ENCODE assay signal across 8 cellular contexts in the genomic region with DNA sequence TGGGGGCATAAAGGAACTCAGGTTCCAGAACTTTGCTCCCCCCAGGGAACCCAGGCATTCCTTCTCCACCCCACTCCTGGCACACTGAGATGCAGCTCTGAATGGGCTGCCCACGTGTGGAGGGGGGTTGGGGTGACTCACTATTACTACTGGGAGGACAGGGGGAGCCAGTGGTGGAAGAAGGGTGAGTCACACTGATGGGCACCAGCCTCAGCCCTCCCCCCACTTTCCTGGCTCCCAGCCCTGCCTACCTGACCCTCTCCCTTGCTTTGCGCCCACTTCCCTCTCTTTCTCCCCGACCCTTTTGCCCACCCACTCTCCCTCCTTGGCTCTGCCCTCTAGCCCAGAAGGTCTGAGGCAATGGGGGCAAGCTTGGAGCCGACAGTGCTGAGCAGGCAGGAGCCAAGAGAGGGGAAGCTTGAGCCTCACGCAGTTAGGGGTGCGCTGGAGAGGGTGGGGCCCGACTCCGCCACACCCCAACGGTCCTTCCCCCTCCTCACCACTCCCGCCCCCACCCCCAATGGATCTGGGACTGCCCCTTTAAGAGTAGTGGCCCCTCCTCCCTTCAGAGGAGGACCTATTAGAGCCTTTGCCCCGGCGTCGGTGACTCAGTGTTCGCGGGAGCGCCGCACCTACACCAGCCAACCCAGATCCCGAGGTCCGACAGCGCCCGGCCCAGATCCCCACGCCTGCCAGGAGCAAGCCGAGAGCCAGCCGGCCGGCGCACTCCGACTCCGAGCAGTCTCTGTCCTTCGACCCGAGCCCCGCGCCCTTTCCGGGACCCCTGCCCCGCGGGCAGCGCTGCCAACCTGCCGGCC. TPM values are rescaled to one million over a fixed set of nuclear protein-coding genes. Genes with fewer than 3 reads are reported as not detected.
DNase-seq lines count a peak whose midpoint lies in the region; ATAC-seq and TF ChIP-seq lines count a peak whose summit lies in the region.

TSS of gene LMNA (plus strand) at position 611 of the 818 bp plus-strand sequence. CDS start 208 bp downstream, outside the sequence.

- peak; percentile 96 for TF ChIP-seq POLR2A in right lobe of liver (IDR thresholded peaks at IDR 0.05)

- CTCF ChIA-PET in AG04450 (lab: Charles Lee) = interaction anchor here (0.9 to 32.7 kb wide), 3 partner anchors 9 to 16 kb away, joined by 3 to 682 read pairs (median 37); no protein-coding TSS in a partner anchor

- peaks cover 0 to 32% (median 13%) of the 10 kb centered on the region in 4 donors for H3K4me1 ChIP-seq in right lobe of liver

- no peak for TF ChIP-seq CTCF in AG04450 (IDR thresholded peaks at IDR 0.05; ENCODE audit: low read depth, low read length)
- peak in 4 of 56 donors; percentile 3 to 14 (median 12) for TF ChIP-seq CTCF in dorsolateral prefrontal cortex (IDR thresholded peaks at IDR 0.05 in 54 of 56, conservative IDR thresholded peaks at IDR 0.05 in 2 of 56; ENCODE audit: low read depth in 1 of 56, partially characterized antibody in 56 of 56)
- no peak for TF ChIP-seq CTCF in right lobe of liver (IDR thresholded peaks at IDR 0.05)

- 6% methylated on average over 12 of the region's 37 CpGs for WGBS in right lobe of liver (ENCODE audit: insufficient coverage, low coverage, low lambda C conversion rate, missing lambda C conversion rate)

- H3K27me3 ChIP-seq in AG04450 (ENCODE audit: control insufficient read depth, insufficient read depth, low read length) (no peaks in the 10 kb centered on the region), dorsolateral prefrontal cortex (no peaks in the 10 kb centered on the region), right lobe of liver (no peaks in the 10 kb centered on the region)

- H3K4me3 ChIP-seq in AG04450 (ENCODE audit: low read depth, low read length) (peak within 1 kb of the TSS; percentile 100), dorsolateral prefrontal cortex (peak within 1 kb of the TSS; percentile 66 to 100 (median 98)), right lobe of liver (peak within 1 kb of the TSS; percentile 95 to 99 (median 97))

- H3K27ac ChIP-seq in AG04450 (ENCODE audit: low read depth, low read length) (peak within 1 kb of the TSS; percentile 93), dorsolateral prefrontal cortex (peak within 1 kb of the TSS; percentile 37 to 98 (median 95)), right lobe of liver (peak within 1 kb of the TSS; percentile 89 to 92 (median 91))

- no peaks in the 10 kb centered on the region for H3K36me3 ChIP-seq in right lobe of liver

- ATAC-seq in GM19023 (IDR thresholded peaks at IDR 0.05; ENCODE audit: unreplicated experiment) (peak; percentile 76), HG03439 (IDR thresholded peaks at IDR 0.05; ENCODE audit: unreplicated experiment) (peak; percentile 66), right lobe of liver (peak; percentile 74 to 85 (median 82))

- POLR2A ChIA-PET in AG04450 (lab: Yijun Ruan, JAX) = interaction anchor here (0.7 to 5.9 kb wide), 9 partner anchors 9 to 158 kb away, joined by 3 to 125 read pairs (median 10); partner anchors contain the start of gene PMF1

- DNase-seq in AG04450 (ENCODE audit: low read depth, low spot score) (peak; percentile 85), NCI-H526 treated with DMSO at 0.1 percent for 48 hours (lab: John Stamatoyannopoulos, UW) (peak; percentile 76), dorsolateral prefrontal cortex (peak; percentile 74 to 96 (median 90)), right lobe of liver (peak; percentile 92 to 95 (median 94))
- DNase-seq in activated CD4-positive, alpha-beta T cell treated with anti-CD3 and anti-CD28 coated beads, Interleukin-2, amount 50 U/mL, for 48 hours = peak; percentile 82 to 88
- DNase-seq in stimulated activated CD4-positive, alpha-beta T cell treated with anti-CD3 and anti-CD28 coated beads, Interleukin-4, amount 100 ng/mL, for 48 hours (ENCODE audit: low read depth in 2 of 2) = peak; percentile 60 to 79

- intact Hi-C loops in dorsolateral prefrontal cortex (cut with DNase I) = no loop called here
- intact Hi-C loops in right lobe of liver (cut with DNase I) = no loop called here

- H3K9me3 ChIP-seq in AG04450 (ENCODE audit: control insufficient read depth, insufficient read depth, low read length) (peaks cover 4% of the 10 kb centered on the region; the same call in 1 of the 2 replicates), right lobe of liver (no peaks in the 10 kb centered on the region)

RNA-seq across cellular contexts. Expression of gene LMNA, which starts in this region (rescaled TPM):
- 365 and 382 TPM in 2 replicates for polyA plus RNA-seq in AG04450 (2011; rRNA removed)
- 379 and 407 TPM in 2 replicates for polyA minus RNA-seq in AG04450 (2011; rRNA and poly(A)+ RNA removed)
- total RNA-seq in dorsolateral prefrontal cortex (100 to 1,000 TPM in 10 of 120 experiments, 10 to 100 TPM in 110; 32.8 to 189 (median 59.9) TPM), right lobe of liver (100 to 1,000 TPM in 3 of 6 experiments, 10 to 100 TPM in 3; 79.4 to 129 (median 98.8) TPM)

Comparison
In these comparisons a context has a peak if more than half of its experiments do, and no peak if none do; other contexts are left out.
1. Peak in every context shown above with its lines: DNase-seq, ATAC-seq, H3K4me3 ChIP-seq and H3K27ac ChIP-seq.